Comparison of ENCODE assay signal across 31 cellular contexts in the genomic region with DNA sequence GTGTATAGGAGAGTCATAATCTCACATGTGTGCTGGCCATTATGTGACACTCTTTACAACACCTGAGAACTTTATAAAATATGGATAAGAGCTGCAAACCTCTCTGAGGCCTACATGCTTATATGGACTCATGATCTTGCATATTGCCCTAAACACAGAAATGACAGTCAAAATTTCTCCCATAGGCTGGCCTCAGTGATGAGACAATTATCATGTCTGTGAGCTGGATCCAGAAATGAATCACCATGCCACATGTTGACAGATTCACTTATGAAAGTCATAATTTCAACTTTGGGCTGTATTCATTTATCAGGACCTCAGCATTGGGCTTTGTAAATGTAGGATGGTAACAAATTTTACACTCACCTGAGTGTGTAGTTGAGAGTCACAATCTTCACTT.
"Had no signal": no experiment of that assay in that cellular context is flagged by ENCODE, and none has a peak within 500 bp of the region (broad histone marks: within the 10 kb centered on the region; RNA-seq: fewer than 3 reads in every experiment).

No MANE protein-coding gene starts in this region.

- ATAC-seq: activated naive CD8-positive, alpha-beta T cell treated with anti-CD3 and anti-CD28 coated beads, Interleukin-2, amount 50 U/mL, for 24 hours had no signal

- H3K27ac Mint-ChIP-seq: activated B cell treated with CpG ODN at 0.5 μM for 24 hours; activated CD4-positive, alpha-beta memory T cell treated with anti-CD3 and anti-CD28 coated beads for 36 hours; activated CD4-positive, alpha-beta T cell treated with anti-CD3 and anti-CD28 coated beads, Interleukin-2, amount 10 ng/mL, durations not matched to agents 7 days and 5 days; activated naive CD4-positive, alpha-beta T cell treated with anti-CD3 and anti-CD28 coated beads, Interleukin-2, amount 50 U/mL, for 24 hours; activated naive CD8-positive, alpha-beta T cell; activated naive CD8-positive, alpha-beta T cell treated with anti-CD3 and anti-CD28 coated beads, Interleukin-2, amount 10 ng/mL, durations not matched to agents 7 days and 5 days; activated naive CD8-positive, alpha-beta T cell treated with anti-CD3 and anti-CD28 coated beads, Interleukin-2, amount 50 U/mL, for 24 hours; activated T-cell treated with anti-CD3 and anti-CD28 coated beads, Interleukin-2, amount 50 U/mL, for 72 hours; activated T-helper 1 cell treated with anti-CD3 and anti-CD28 coated beads, Interleukin-12 subunit alpha, Interleukin-12 subunit beta, Interleukin-2, Interleukin-4 antibody, amounts not matched to agents 30 ng/mL and 10 ng/mL and 1 ng/mL, durations not matched to agents 14 hours and 24 hours and 36 hours; activated T-helper 2 cell treated with anti-CD3 and anti-CD28 coated beads, Interferon-gamma antibody, Interleukin-2, Interleukin-4, amounts not matched to agents 10 μg/mL and 5 μg/mL and 100 μg/mL, durations not matched to agents 14 hours and 24 hours and 36 hours; brain; T-helper 1 cell treated with Interleukin-12 subunit alpha and Interleukin-12 subunit beta and Interleukin-4 antibody, amounts not matched to agents 30 μg/mL and 1 μg/mL, for 36 hours; T-helper 2 cell treated with Interferon-gamma antibody and Interleukin-4, amounts not matched to agents 5 μg/mL and 100 μg/mL, for 36 hours had no signal

- H3K4me1 Mint-ChIP-seq: activated B cell treated with CpG ODN at 0.5 μM for 24 hours; activated CD4-positive, alpha-beta T cell treated with anti-CD3 and anti-CD28 coated beads, Interleukin-2, amount 10 ng/mL, durations not matched to agents 7 days and 5 days; activated naive CD4-positive, alpha-beta T cell treated with anti-CD3 and anti-CD28 coated beads, Interleukin-2, amount 50 U/mL, for 24 hours; activated naive CD8-positive, alpha-beta T cell treated with anti-CD3 and anti-CD28 coated beads, Interleukin-2, amount 10 ng/mL, durations not matched to agents 7 days and 5 days; brain; central memory CD8-positive, alpha-beta T cell had no signal

- DNase-seq: activated B cell treated with CpG ODN at 0.5 μM for 24 hours; activated CD4-positive, alpha-beta memory T cell treated with anti-CD3 and anti-CD28 coated beads for 36 hours; activated CD4-positive, alpha-beta T cell treated with anti-CD3 and anti-CD28 coated beads for 48 hours; activated CD4-positive, alpha-beta T cell treated with anti-CD3 and anti-CD28 coated beads, Interleukin-2, amount 10 ng/mL, durations not matched to agents 7 days and 5 days; activated CD4-positive, alpha-beta T cell treated with anti-CD3 and anti-CD28 coated beads, Interleukin-2, amount 50 U/mL, for 4 hours; activated CD4-positive, CD25-positive, alpha-beta regulatory T cell treated with anti-CD3 and anti-CD28 coated beads, Interleukin-2, amount 50 U/mL, for 72 hours; activated CD8-positive, alpha-beta memory T cell treated with anti-CD3 and anti-CD28 coated beads, Interleukin-2, amount 50 U/mL, for 4 hours; activated effector memory CD4-positive, alpha-beta T cell treated with Interleukin-2 at 50 U/mL for 16 hours; activated gamma-delta T cell; activated naive CD4-positive, alpha-beta T cell treated with Interleukin-2 at 50 U/mL for 16 hours; activated naive CD8-positive, alpha-beta T cell treated with anti-CD3 and anti-CD28 coated beads, Interleukin-2, amount 10 ng/mL, durations not matched to agents 7 days and 5 days; activated naive CD8-positive, alpha-beta T cell treated with anti-CD3 and anti-CD28 coated beads, Interleukin-2, amount 50 U/mL, for 24 hours; activated T-cell treated with anti-CD3 and anti-CD28 coated beads for 4 hours; activated T-cell treated with anti-CD3 and anti-CD28 coated beads, Interleukin-2, amount 50 U/mL, for 1 hour; activated T-cell treated with anti-CD3 and anti-CD28 coated beads, Interleukin-2, amount 50 U/mL, for 4 hours; activated T-cell treated with anti-CD3 and anti-CD28 coated beads, Interleukin-2, amount 50 U/mL, for 72 hours; amygdala; anterior cingulate cortex; caudate nucleus; cerebellar nuclear complex; SW 1271; T-helper 1 cell; T-helper 9 cell had no signal

- H3K9me3 Mint-ChIP-seq: activated B cell treated with CpG ODN at 0.5 μM for 24 hours; activated CD4-positive, alpha-beta memory T cell treated with anti-CD3 and anti-CD28 coated beads for 36 hours; activated CD4-positive, alpha-beta T cell treated with anti-CD3 and anti-CD28 coated beads, Interleukin-2, amount 10 ng/mL, durations not matched to agents 7 days and 5 days; activated naive CD4-positive, alpha-beta T cell treated with anti-CD3 and anti-CD28 coated beads, Interleukin-2, amount 50 U/mL, for 24 hours; activated naive CD8-positive, alpha-beta T cell treated with anti-CD3 and anti-CD28 coated beads, Interleukin-2, amount 10 ng/mL, durations not matched to agents 7 days and 5 days; activated naive CD8-positive, alpha-beta T cell treated with anti-CD3 and anti-CD28 coated beads, Interleukin-2, amount 50 U/mL, for 24 hours; activated T-cell treated with anti-CD3 and anti-CD28 coated beads, Interleukin-2, amount 50 U/mL, for 4 hours; activated T-cell treated with anti-CD3 and anti-CD28 coated beads, Interleukin-2, amount 50 U/mL, for 72 hours; activated T-helper 1 cell treated with anti-CD3 and anti-CD28 coated beads, Interleukin-12 subunit alpha, Interleukin-12 subunit beta, Interleukin-2, Interleukin-4 antibody, amounts not matched to agents 30 ng/mL and 10 ng/mL and 1 ng/mL, durations not matched to agents 14 hours and 24 hours and 36 hours; activated T-helper 2 cell treated with anti-CD3 and anti-CD28 coated beads, Interferon-gamma antibody, Interleukin-2, Interleukin-4, amounts not matched to agents 10 μg/mL and 5 μg/mL and 100 μg/mL, durations not matched to agents 14 hours and 24 hours and 36 hours; brain; central memory CD8-positive, alpha-beta T cell; T-helper 1 cell treated with Interleukin-12 subunit alpha and Interleukin-12 subunit beta and Interleukin-4 antibody, amounts not matched to agents 30 μg/mL and 1 μg/mL, for 36 hours; T-helper 2 cell treated with Interferon-gamma antibody and Interleukin-4, amounts not matched to agents 5 μg/mL and 100 μg/mL, for 36 hours had no signal

- H3K27me3 Mint-ChIP-seq: activated B cell treated with CpG ODN at 0.5 μM for 24 hours; activated CD4-positive, alpha-beta memory T cell treated with anti-CD3 and anti-CD28 coated beads for 36 hours; activated CD4-positive, alpha-beta T cell treated with anti-CD3 and anti-CD28 coated beads, Interleukin-2, amount 10 ng/mL, durations not matched to agents 7 days and 5 days; activated naive CD4-positive, alpha-beta T cell treated with anti-CD3 and anti-CD28 coated beads, Interleukin-2, amount 50 U/mL, for 24 hours; activated naive CD8-positive, alpha-beta T cell; activated naive CD8-positive, alpha-beta T cell treated with anti-CD3 and anti-CD28 coated beads, Interleukin-2, amount 10 ng/mL, durations not matched to agents 7 days and 5 days; activated naive CD8-positive, alpha-beta T cell treated with anti-CD3 and anti-CD28 coated beads, Interleukin-2, amount 50 U/mL, for 24 hours; brain; central memory CD8-positive, alpha-beta T cell had no signal

- H3K36me3 Mint-ChIP-seq: activated CD4-positive, alpha-beta memory T cell treated with anti-CD3 and anti-CD28 coated beads for 36 hours; activated naive CD4-positive, alpha-beta T cell treated with anti-CD3 and anti-CD28 coated beads, Interleukin-2, amount 50 U/mL, for 24 hours; activated naive CD8-positive, alpha-beta T cell; activated naive CD8-positive, alpha-beta T cell treated with anti-CD3 and anti-CD28 coated beads, Interleukin-2, amount 10 ng/mL, durations not matched to agents 7 days and 5 days; brain had no signal

- H3K4me3 Mint-ChIP-seq: activated B cell treated with CpG ODN at 0.5 μM for 24 hours; activated CD4-positive, alpha-beta memory T cell treated with anti-CD3 and anti-CD28 coated beads for 36 hours; activated CD4-positive, alpha-beta T cell treated with anti-CD3 and anti-CD28 coated beads, Interleukin-2, amount 10 ng/mL, durations not matched to agents 7 days and 5 days; activated naive CD4-positive, alpha-beta T cell treated with anti-CD3 and anti-CD28 coated beads, Interleukin-2, amount 50 U/mL, for 24 hours; activated naive CD8-positive, alpha-beta T cell; activated naive CD8-positive, alpha-beta T cell treated with anti-CD3 and anti-CD28 coated beads, Interleukin-2, amount 10 ng/mL, durations not matched to agents 7 days and 5 days; activated naive CD8-positive, alpha-beta T cell treated with anti-CD3 and anti-CD28 coated beads, Interleukin-2, amount 50 U/mL, for 24 hours; activated T-cell treated with anti-CD3 and anti-CD28 coated beads, Interleukin-2, amount 50 U/mL, for 4 hours; activated T-cell treated with anti-CD3 and anti-CD28 coated beads, Interleukin-2, amount 50 U/mL, for 72 hours; activated T-helper 1 cell treated with anti-CD3 and anti-CD28 coated beads, Interleukin-12 subunit alpha, Interleukin-12 subunit beta, Interleukin-2, Interleukin-4 antibody, amounts not matched to agents 30 ng/mL and 10 ng/mL and 1 ng/mL, durations not matched to agents 14 hours and 24 hours and 36 hours; brain; central memory CD8-positive, alpha-beta T cell; T-helper 1 cell treated with Interleukin-12 subunit alpha and Interleukin-12 subunit beta and Interleukin-4 antibody, amounts not matched to agents 30 μg/mL and 1 μg/mL, for 36 hours; T-helper 2 cell treated with Interferon-gamma antibody and Interleukin-4, amounts not matched to agents 5 μg/mL and 100 μg/mL, for 36 hours had no signal
